Comparison of ENCODE assay signal across 24 cellular contexts in the genomic region with DNA sequence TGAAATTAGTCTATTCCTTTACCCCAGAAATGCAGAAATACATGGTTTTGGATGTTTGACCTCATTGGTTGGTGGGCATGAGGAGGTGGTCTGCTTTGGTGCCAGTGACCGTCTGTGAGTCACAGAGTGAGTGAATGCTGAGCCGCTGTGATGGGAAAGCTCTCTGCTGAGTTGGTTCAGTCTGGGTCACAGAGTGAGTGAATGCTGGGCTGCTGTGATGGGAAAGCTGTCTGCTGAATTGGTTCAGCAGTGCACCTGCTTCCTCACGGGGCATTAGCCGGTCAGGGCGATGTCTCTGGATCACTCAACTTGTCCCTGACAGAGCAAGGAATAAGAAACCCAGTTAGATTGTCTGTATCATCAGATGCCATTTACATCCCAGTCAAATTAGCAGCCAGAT. TPM values are rescaled to one million over a fixed set of nuclear protein-coding genes. Genes with fewer than 3 reads are reported as not detected.
DNase-seq lines count a peak whose midpoint lies in the region; ATAC-seq and TF ChIP-seq lines count a peak whose summit lies in the region.
"Had no signal": no experiment of that assay in that cellular context is flagged by ENCODE, and none has a peak within 500 bp of the region (broad histone marks: within the 10 kb centered on the region; RNA-seq: fewer than 3 reads in every experiment).

No MANE protein-coding gene starts in this region.

- H3K36me3 ChIP-seq in heart right ventricle = peaks cover 0 to 7% (median under 1%) of the 10 kb centered on the region in 9 donors

- H3K9me3 ChIP-seq in heart right ventricle = peaks cover 0 to 6% (median 0%) of the 10 kb centered on the region in 11 donors

- intact Hi-C loops in heart right ventricle (cut with DNase I) = no loop called here
- intact Hi-C loops in Right ventricle myocardium inferior (cut with DNase I) = no loop called here

- no peaks in the 10 kb centered on the region for H3K27me3 Mint-ChIP-seq in naive B cell

- TF ChIP-seq CTCF in heart right ventricle (IDR thresholded peaks at IDR 0.05) (no peak), coronary artery (IDR thresholded peaks at IDR 0.05) (no peak)

- peaks cover 70 to 99% (median 84%) of the 10 kb centered on the region in 3 donors for H3K4me1 Mint-ChIP-seq in naive B cell

- DNase-seq in heart right ventricle (no peak), Right ventricle myocardium inferior (ENCODE audit: missing footprints) (no peak), coronary artery (ENCODE audit: low spot score) (peak; percentile 40), naive B cell (no peak), GDM1 (lab: John Stamatoyannopoulos, UW) (no peak), HPDE6-E6E7 (ENCODE audit: extremely low spot score) (no peak)
- no peak for DNase-seq in activated CD4-positive, alpha-beta T cell treated with anti-CD3 and anti-CD28 coated beads for 1 hour
- DNase-seq: CD8-positive, alpha-beta T cell; DND-41; GOT3; KBM-7; MM.1S; NCI-H1048; NCI-H1436; NCI-H187 treated with DMSO at 0.1 percent for 48 hours; NCI-H2107; NCI-H446 treated with DMSO at 0.1 percent for 48 hours; NCI-H526 treated with DMSO at 0.1 percent for 48 hours; PC-3; RPMI8226; SIG-M5 had no signal

- 63 to 80% methylated on average over 5 of the region's 5 CpGs for WGBS in heart right ventricle, 2 donors

- peaks cover 4 to 6% of the 10 kb centered on the region in 2 donors for H3K36me3 Mint-ChIP-seq in naive B cell

- H3K9me3 Mint-ChIP-seq in naive B cell = no peaks in the 10 kb centered on the region
- H3K9me3 Mint-ChIP-seq: CD8-positive, alpha-beta T cell had no signal

- ATAC-seq in heart right ventricle (peak in 2 of 8 donors; percentile 27 to 49), Right ventricle myocardium inferior (no peak), naive B cell (ENCODE audit: low read depth in 2 of 2) (no peak), GM18868 (IDR thresholded peaks at IDR 0.05; ENCODE audit: unreplicated experiment) (no peak)
- ATAC-seq: CD8-positive, alpha-beta T cell; HCT116; PC-3 had no signal

- H3K27ac Mint-ChIP-seq in naive B cell = peak overlapping the region in 5 of 6 donors; percentile 5 to 89 (median 37)
- H3K27ac Mint-ChIP-seq: CD8-positive, alpha-beta T cell had no signal

- no peaks in the 10 kb centered on the region for H3K27me3 ChIP-seq in heart right ventricle

- peak overlapping the region; percentile 12 to 93 (median 72) for H3K4me3 Mint-ChIP-seq in naive B cell
- H3K4me3 Mint-ChIP-seq: CD8-positive, alpha-beta T cell had no signal

- peak overlapping the region in 8 of 10 donors; percentile 18 to 68 (median 55) for H3K27ac ChIP-seq in heart right ventricle
- no peak overlapping the region for H3K27ac ChIP-seq in coronary artery
- H3K27ac ChIP-seq: HL-60 had no signal

- H3K4me3 ChIP-seq in heart right ventricle = no peak overlapping the region
- H3K4me3 ChIP-seq in coronary artery = no peak overlapping the region

- peaks cover 5 to 67% (median 46%) of the 10 kb centered on the region in 9 donors for H3K4me1 ChIP-seq in heart right ventricle

RNA-seq across cellular contexts. Expression of a gene that starts 40.8 kb away (rescaled TPM):
- total RNA-seq in heart right ventricle (10 to 100 TPM; 11.8 to 21.2 (median 13.5) TPM), Right ventricle myocardium inferior (15.1 TPM)
- polyA plus RNA-seq in heart right ventricle (10 to 100 TPM in 1 of 2 donors, 1 to 10 TPM in 1; 7.4 to 17.3 TPM), naive B cell (ENCODE audit: low read depth in 6 of 6) (10 to 100 TPM; 19.9 to 63.5 (median 28.7) TPM)

Comparison
In these comparisons a context has a peak if more than half of its experiments do, and no peak if none do; other contexts are left out.
1. H3K27ac ChIP-seq: peak in heart right ventricle (8 of 10); none in coronary artery (0 of 2).